8 cellular contexts compared by ENCODE assay signal in genomic region chr4:157204634-157205244, GRCh38. TPM values are rescaled to one million over a fixed set of nuclear protein-coding genes. Genes with fewer than 3 reads are reported as not detected.
A peak's percentile ranks its signal among the peaks of the same experiment; 100 is the strongest.
DNase-seq lines count a peak whose midpoint lies in the region; ATAC-seq and TF ChIP-seq lines count a peak whose summit lies in the region.

No MANE protein-coding gene starts in this region.

- no peak overlapping the region for H2AFZ ChIP-seq in IMR-90 (replicated peaks; ENCODE audit: low read length, poor library complexity)

- no peak overlapping the region for H2AK9ac ChIP-seq in IMR-90 (replicated peaks; ENCODE audit: low read depth, low read length, poor library complexity)

- H3K9ac ChIP-seq in IMR-90 (ENCODE audit: low read depth, low read length), result no peak overlapping the region

- no peaks in the 10 kb centered on the region for H3K9me1 ChIP-seq in IMR-90 (ENCODE audit: insufficient read depth, low read length)

- BruUV-seq in IMR-90 (replicated peaks; lab: Mats Ljungman, UMichigan), result no TSS peak

- no peak overlapping the region for H2BK120ac ChIP-seq in IMR-90 (ENCODE audit: low read depth, low read length)

- CTCF ChIA-PET in IMR-90 (lab: Yijun Ruan, JAX), result no interaction called here

- no peaks in the 10 kb centered on the region for H3K9me3 Mint-ChIP-seq in type B pancreatic cell

- no peaks in the 10 kb centered on the region for H3K4me1 ChIP-seq in IMR-90 (ENCODE audit: control insufficient read depth, insufficient read depth, low read length)

- TF ChIP-seq CTCF in IMR-90 (conservative IDR thresholded peaks at IDR 0.05; ENCODE audit: low read depth, low read length) (peak; percentile 36; the same call in 1 of the 2 replicates), epithelial cell of esophagus (IDR thresholded peaks at IDR 0.05; ENCODE audit: insufficient read depth, low read depth, low read length, missing control alignments) (no peak), type B pancreatic cell (conservative IDR thresholded peaks at IDR 0.05) (peak; percentile 67)

- dilution Hi-C loops in IMR-90 (cut with HindIII; ENCODE audit: low sequenced_read_pairs, unreplicated experiment), result no loop called here

- H3K27me3 Mint-ChIP-seq in type B pancreatic cell, result no peaks in the 10 kb centered on the region

- H4K91ac ChIP-seq in IMR-90 (ENCODE audit: insufficient read depth, low read depth, low read length), result no peak overlapping the region

- H3K36me3 Mint-ChIP-seq in type B pancreatic cell, result no peaks in the 10 kb centered on the region

- H4K8ac ChIP-seq in IMR-90 (ENCODE audit: low read depth in 2 of 2, low read length in 2 of 2), result no peak overlapping the region

- intact Hi-C loops in IMR-90 (cut with micrococcal nuclease), result loop anchor here (5.0 kb wide), 1 partner anchor 1037 kb away; no protein-coding TSS in a partner anchor

- H3K4me3 ChIP-seq in IMR-90 (ENCODE audit: insufficient read depth, low read depth, low read length) (no peak overlapping the region), epithelial cell of esophagus (ENCODE audit: low read length) (no peak overlapping the region)

- TF ChIP-seq POLR2A in IMR-90 (IDR thresholded peaks at IDR 0.05; ENCODE audit: low read depth, low read length), result no peak

- H3K18ac ChIP-seq in IMR-90 (ENCODE audit: low read depth, low read length), result no peak overlapping the region

- H3K27me3 ChIP-seq in IMR-90 (ENCODE audit: control insufficient read depth, insufficient read depth, low read length), result no peaks in the 10 kb centered on the region

- H4K20me1 ChIP-seq in IMR-90 (ENCODE audit: insufficient read depth, low read length), result no peaks in the 10 kb centered on the region

- no peak overlapping the region for H2BK5ac ChIP-seq in IMR-90 (ENCODE audit: low read depth, low read length, poor library complexity, severe bottlenecking)

- H2BK20ac ChIP-seq in IMR-90 (ENCODE audit: low read depth, low read length), result no peak overlapping the region

- POLR2A ChIA-PET in IMR-90 (lab: Charles Lee; ENCODE audit: unreplicated experiment), result no interaction called here

- H3K23ac ChIP-seq in IMR-90 (ENCODE audit: low read depth, low read length), result no peak overlapping the region

- no peak overlapping the region for H3K27ac ChIP-seq in IMR-90 (ENCODE audit: insufficient read depth, low read length)

- no peak overlapping the region for H3K4me3 Mint-ChIP-seq in type B pancreatic cell

- H3K4me1 Mint-ChIP-seq in type B pancreatic cell (ENCODE audit: unreplicated experiment), result no peaks in the 10 kb centered on the region

- no peak overlapping the region for H3K4ac ChIP-seq in IMR-90 (ENCODE audit: low read depth, low read length)

- no peak overlapping the region for H3K27ac Mint-ChIP-seq in type B pancreatic cell

- no peak overlapping the region for H3K4me2 ChIP-seq in IMR-90 (ENCODE audit: low read depth, low read length)

- H2BK15ac ChIP-seq in IMR-90 (ENCODE audit: low read depth, low read length), result no peak overlapping the region

- H3K36me3 ChIP-seq in IMR-90 (ENCODE audit: control insufficient read depth, insufficient read depth, low read length), result no peaks in the 10 kb centered on the region

- no peak overlapping the region for H3K56ac ChIP-seq in IMR-90 (ENCODE audit: extremely low read depth, insufficient read depth, low read length)

- 69% methylated on average over 6 of the region's 17 CpGs; no CpG with 5 or more reads in 1 of the 2 experiments for WGBS in IMR-90 (ENCODE audit: extremely low coverage in 2 of 2, insufficient read length in 1 of 2), 2 experiments

- H3K79me1 ChIP-seq in IMR-90 (ENCODE audit: low read depth in 1 of 2, low read length in 2 of 2), result no peaks in the 10 kb centered on the region

- no peak overlapping the region for H4K5ac ChIP-seq in IMR-90 (ENCODE audit: low read depth, low read length)

- no peaks in the 10 kb centered on the region; the same call in 1 of the 2 replicates for H3K9me3 ChIP-seq in IMR-90 (ENCODE audit: control insufficient read depth, insufficient read depth, low read length)

- H2AK5ac ChIP-seq in IMR-90 (ENCODE audit: low read depth, low read length), result no peak overlapping the region

- peak; percentile 36 for DNase-seq in stimulated activated CD4-positive, alpha-beta T cell treated with anti-CD3 and anti-CD28 coated beads, Interleukin-15, amount 100 ng/mL, for 24 hours
- DNase-seq in stimulated activated CD4-positive, alpha-beta T cell treated with anti-CD3 and anti-CD28 coated beads, Interleukin-4, amount 100 ng/mL, for 24 hours, result no peak
- DNase-seq in IMR-90 (peak; percentile 1), epithelial cell of esophagus (ENCODE audit: low read depth) (peak; percentile 14), type B pancreatic cell (ENCODE audit: extremely low spot score, unreplicated experiment) (no peak), hepatic stellate cell (ENCODE audit: low spot score) (no peak), amniotic stem cell (lab: John Stamatoyannopoulos, UW) (no peak), HPDE6-E6E7 (ENCODE audit: extremely low spot score) (no peak)

- no peak for ATAC-seq in IMR-90 (ENCODE audit: low read depth)

- in situ Hi-C loops in IMR-90 (cut with MboI; ENCODE audit: low sequenced_read_pairs), result loop anchor here (25.0 kb wide), 1 partner anchor 983 kb away; no protein-coding TSS in a partner anchor

- peak; percentile 42; the same call in 1 of the 2 replicates for TF ChIP-seq RAD21 in IMR-90 (IDR thresholded peaks at IDR 0.05; ENCODE audit: low read length)

- no peak overlapping the region for H3K14ac ChIP-seq in IMR-90 (replicated peaks; ENCODE audit: low read depth, low read length)

TF ChIP-seq in IMR-90, 13 proteins besides CTCF, POLR2A, EP300 and RAD21:
- TF ChIP-seq SMC3 (IDR thresholded peaks at IDR 0.05; ENCODE audit: low read depth, low read length) (peak; percentile 37), USF2 (IDR thresholded peaks at IDR 0.05; ENCODE audit: low read depth, low read length) (no peak), RFX5 (IDR thresholded peaks at IDR 0.05; ENCODE audit: low read depth, low read length) (no peak), FOS (IDR thresholded peaks at IDR 0.05; ENCODE audit: low read depth, low read length) (no peak), MAFK (IDR thresholded peaks at IDR 0.05; ENCODE audit: low read depth, low read length) (no peak), CHD1 (IDR thresholded peaks at IDR 0.05; ENCODE audit: low read depth, low read length) (no peak)

RNA-seq across cellular contexts. Expression of gene GRIA2, which starts 15.8 kb away (rescaled TPM):
- total RNA-seq in IMR-90 (2012; rRNA removed) (not detected in 2 replicates), type B pancreatic cell (ENCODE audit: low replicate concordance) (4.3 and 12.0 TPM in 2 replicates)
- not detected in 2 replicates for polyA plus RNA-seq in IMR-90 (2012; rRNA removed)
- not detected in 2 replicates for polyA plus RNA-seq in IMR-90 (2012; cell fraction: cytosol; rRNA removed)
- 0.08 TPM in 1 of 2 replicates, not detected in the other for polyA plus RNA-seq in IMR-90 (2012; cell fraction: nucleus; rRNA removed; ENCODE audit: low replicate concordance)

Comparison
In these comparisons a context has a peak if more than half of its experiments do, and no peak if none do; other contexts are left out.
1. DNase-seq: peak in stimulated activated CD4-positive, alpha-beta T cell treated with anti-CD3 and anti-CD28 coated beads, Interleukin-15, amount 100 ng/mL, for 24 hours (single experiment), IMR-90 (single experiment) and epithelial cell of esophagus (single experiment); none in stimulated activated CD4-positive, alpha-beta T cell treated with anti-CD3 and anti-CD28 coated beads, Interleukin-4, amount 100 ng/mL, for 24 hours (single experiment), type B pancreatic cell (single experiment), hepatic stellate cell (single experiment), amniotic stem cell (single experiment) and HPDE6-E6E7 (single experiment).